ENCODE assay signal across 8 cellular contexts in genomic region chr10:5888843-5889623, GRCh38. TPM values are rescaled to one million over a fixed set of nuclear protein-coding genes. Genes with fewer than 3 reads are reported as not detected.
DNase-seq lines count a peak whose midpoint lies in the region; ATAC-seq, FAIRE-seq and TF ChIP-seq lines count a peak whose summit lies in the region.

No MANE protein-coding gene starts in this region.

- TF ChIP-seq RAD21 in HepG2 (CRISPR knock-in tag; IDR thresholded peaks at IDR 0.05) = no peak

- in situ Hi-C loops in HepG2 (cut with HindIII; ENCODE audit: extremely low pct_ligation_motif_present, low pct_unique_long_range_greater_than_20kb) = no loop called here

- peak overlapping the region; percentile 88 for H3K4me3 ChIP-seq in CD8-positive, alpha-beta T cell (ENCODE audit: low read depth, low read length)
- H3K4me3 ChIP-seq in HUES48 (ENCODE audit: low read depth, low read length) (peak overlapping the region; percentile 82), choroid plexus epithelial cell (ENCODE audit: low read depth, low read length) (peak overlapping the region; percentile 85), HepG2 (replicated peaks in 1 of 3; ENCODE audit: insufficient read depth in 1 of 3, low read depth in 2 of 3, low read length in 3 of 3) (peak overlapping the region; percentile 77 to 86 (median 79))

- no peaks in the 10 kb centered on the region for H3K9me3 ChIP-seq in CD8-positive, alpha-beta T cell (ENCODE audit: low read length)
- H3K9me3 ChIP-seq in HUES48 (ENCODE audit: control insufficient read depth, insufficient read depth, low read length) (no peaks in the 10 kb centered on the region), HepG2 (ENCODE audit: low read length) (no peaks in the 10 kb centered on the region)

- H3K27me3 Mint-ChIP-seq in CD8-positive, alpha-beta T cell (ENCODE audit: low read depth) = no peaks in the 10 kb centered on the region

- H3K4me1 ChIP-seq in CD8-positive, alpha-beta T cell (ENCODE audit: insufficient read depth, low read length) = peaks cover 19% of the 10 kb centered on the region
- peaks cover 10% of the 10 kb centered on the region for H3K4me1 ChIP-seq in HUES48 (ENCODE audit: control insufficient read depth, insufficient read depth, low read length)
- peaks cover 55% of the 10 kb centered on the region for H3K4me1 ChIP-seq in HepG2 (ENCODE audit: insufficient read depth, low read length)

- H3K4me1 Mint-ChIP-seq in CD8-positive, alpha-beta T cell (ENCODE audit: low read depth) = peaks cover 50% of the 10 kb centered on the region

- H3K27me3 ChIP-seq in CD8-positive, alpha-beta T cell (ENCODE audit: insufficient read depth, low read length) = no peaks in the 10 kb centered on the region
- H3K27me3 ChIP-seq in HUES48 (ENCODE audit: control insufficient read depth, insufficient read depth, low read length) = no peaks in the 10 kb centered on the region
- no peaks in the 10 kb centered on the region; a peak in 1 of 5 replicates for H3K27me3 ChIP-seq in HepG2 (ENCODE audit: control insufficient read depth in 1 of 2, insufficient read depth in 2 of 2, low read length in 2 of 2)

- peaks cover 55% of the 10 kb centered on the region for H3K79me2 ChIP-seq in HepG2 (ENCODE audit: insufficient read depth, low read length)

- no peak for FAIRE-seq in HepG2 (lab: Jason Lieb, UNC)

- TF ChIP-seq POLR2A in HepG2 (IDR thresholded peaks at IDR 0.05; ENCODE audit: insufficient read depth in 1 of 2, low read depth in 2 of 2, low read length in 2 of 2) = peak; percentile 46 to 67; a peak in 3 of 4 replicates

- peak; percentile 12 for ATAC-seq in CD8-positive, alpha-beta T cell
- ATAC-seq in HepG2 = peak; percentile 72

- POLR2A ChIA-PET in CD8-positive, alpha-beta T cell (lab: Charles Lee) = interaction anchor here (1.0 to 2.2 kb wide), 6 partner anchors 10 to 137 kb away, joined by 3 to 15 read pairs (median 4); partner anchors contain the start of genes GDI2 and IL15RA
- POLR2A ChIA-PET in HepG2 (lab: Yijun Ruan, JAX) = interaction anchor here (0.9 to 2.9 kb wide), 13 partner anchors 15 to 443 kb away, joined by 3 to 28 read pairs (median 5); partner anchors contain the start of genes GDI2 and TASOR2

- peak; percentile 2 to 64 (median 30) for DNase-seq in CD8-positive, alpha-beta T cell
- peak; percentile 64 for DNase-seq in GM20000 (ENCODE audit: low spot score)
- DNase-seq in choroid plexus epithelial cell (ENCODE audit: low read depth) = peak; percentile 23
- DNase-seq in HepG2 (ENCODE audit: low spot score) = peak; percentile 25
- DNase-seq in stimulated activated CD4-positive, alpha-beta T cell treated with anti-CD3 and anti-CD28 coated beads, TNF-alpha, amount 100 ng/mL, for 48 hours (ENCODE audit: low read depth in 3 of 3) = peak in 2 of 3 donors; percentile 6 to 39
- DNase-seq in DMS114 treated with DMSO at 0.1 percent for 48 hours (lab: John Stamatoyannopoulos, UW; ENCODE audit: unreplicated experiment) = no peak

- peak overlapping the region; percentile 78 for H3K9ac ChIP-seq in HUES48 (ENCODE audit: low read depth, low read length)
- peak overlapping the region; percentile 93 for H3K9ac ChIP-seq in HepG2 (ENCODE audit: insufficient read depth, low read depth, low read length)

- no peak overlapping the region for H2AFZ ChIP-seq in HepG2 (ENCODE audit: low read length)

- no peak for TF ChIP-seq EP300 in HepG2 (IDR thresholded peaks at IDR 0.05; ENCODE audit: low read depth in 2 of 2, low read length in 2 of 2)
- no peak for TF ChIP-seq EP300 in HepG2 (CRISPR knock-in tag; IDR thresholded peaks at IDR 0.05; ENCODE audit: borderline replicate concordance)

- peak overlapping the region; percentile 88 for H3K4me2 ChIP-seq in HepG2 (ENCODE audit: low read depth, low read length)

- H3K9me3 Mint-ChIP-seq in CD8-positive, alpha-beta T cell = no peaks in the 10 kb centered on the region

- H3K27ac ChIP-seq in CD8-positive, alpha-beta T cell (ENCODE audit: low read depth, low read length) = peak overlapping the region; percentile 47
- H3K27ac ChIP-seq in HUES48 (ENCODE audit: low read depth, low read length) = peak overlapping the region; percentile 61
- H3K27ac ChIP-seq in VCaP = peak overlapping the region; percentile 89
- peak overlapping the region; percentile 84 for H3K27ac ChIP-seq in HepG2 (ENCODE audit: extremely low read length, insufficient read depth, low read length)

- no TSS peak for BruUV-seq in HepG2 (replicated peaks; lab: Mats Ljungman, UMichigan)

- H3K36me3 ChIP-seq in CD8-positive, alpha-beta T cell (ENCODE audit: insufficient read depth, low read length) = peaks cover 3% of the 10 kb centered on the region
- H3K36me3 ChIP-seq in HUES48 (ENCODE audit: control insufficient read depth, insufficient read depth, low read length) (peaks cover 46% of the 10 kb centered on the region), HepG2 (replicated peaks in 1 of 2; ENCODE audit: control insufficient read depth in 1 of 2, insufficient read depth in 2 of 2, low read length in 2 of 2) (peaks cover 4 to 18% of the 10 kb centered on the region in 2 experiments; a peak in 4 of 5 replicates)

- WGBS in HepG2 (ENCODE audit: low lambda C conversion rate) = 0% methylated on average over 5 of the region's 80 CpGs

- intact Hi-C loops in CD8-positive, alpha-beta T cell (cut with DNase I, micrococcal nuclease) = loop anchor here (1.0 to 2.0 kb wide), 6 partner anchors 16 to 205 kb away; partner anchors contain the start of genes IL15RA (in 2 of the 2), TASOR2 (in 2 of the 2) and GDI2 (in 1 of the 2)
- intact Hi-C loops in HepG2 (cut with micrococcal nuclease; ENCODE audit: unreplicated experiment) = loop anchor here (5.0 kb wide), 2 partner anchors 77 to 207 kb away; partner anchors contain the start of genes GDI2 and TASOR2

- TF ChIP-seq CTCF in CD8-positive, alpha-beta T cell (IDR thresholded peaks at IDR 0.05) = no peak
- TF ChIP-seq CTCF in GM20000 (IDR thresholded peaks at IDR 0.05; ENCODE audit: extremely low read depth, missing control alignments) (no peak), VCaP (conservative IDR thresholded peaks at IDR 0.05) (0 out of 2 replicates have a peak, but pooled peaks have one; percentile 13), choroid plexus epithelial cell (conservative IDR thresholded peaks at IDR 0.05; ENCODE audit: low read depth, low read length) (no peak), HepG2 (CRISPR knock-in tag; IDR thresholded peaks at IDR 0.05) (peak; percentile 18)

- H4K20me1 ChIP-seq in HepG2 (ENCODE audit: insufficient read depth, low read length) = peaks cover 8% of the 10 kb centered on the region

- CTCF ChIA-PET in CD8-positive, alpha-beta T cell (lab: Charles Lee) = interaction anchor here (0.9 to 1.3 kb wide), 3 partner anchors 10 to 260 kb away, joined by 3 to 4 read pairs (median 3); no protein-coding TSS in a partner anchor
- CTCF ChIA-PET in HepG2 (lab: Yijun Ruan, JAX; ENCODE audit: low intra/inter-chr PET ratio, low total read pairs) = no interaction called here

- H3K27ac Mint-ChIP-seq in CD8-positive, alpha-beta T cell = peak overlapping the region; percentile 33

- peak overlapping the region; percentile 90 for H3K4me3 Mint-ChIP-seq in CD8-positive, alpha-beta T cell

- peaks cover 25% of the 10 kb centered on the region for H3K36me3 Mint-ChIP-seq in CD8-positive, alpha-beta T cell

RNA-seq across cellular contexts. Expression of gene ANKRD16, which starts 0.7 kb away (rescaled TPM):
- total RNA-seq in CD8-positive, alpha-beta T cell = 1 to 10 TPM; 1.7 to 2.1 TPM
- total RNA-seq in HepG2 (2016; rRNA removed; fragmentation: Illumina TruSeq; extraction: Trizol) = 5.4 and 8.0 TPM in 2 replicates
- 1.9 and 2.7 TPM in 2 replicates for total RNA-seq in HepG2 (2016; cell fraction: cytosol; rRNA removed; fragmentation: Illumina TruSeq; extraction: Trizol; ENCODE audit: low read depth)
- total RNA-seq in HepG2 (2016; cell fraction: insoluble cytoplasmic fraction; rRNA removed; fragmentation: Illumina TruSeq; extraction: Trizol) = 6.3 and 7.1 TPM in 2 replicates
- 3.9 and 4.7 TPM in 2 replicates for total RNA-seq in HepG2 (2016; cell fraction: membrane; rRNA removed; fragmentation: Illumina TruSeq; extraction: Trizol)
- 7.7 and 9.0 TPM in 2 replicates for total RNA-seq in HepG2 (2016; cell fraction: nucleus; rRNA removed; fragmentation: Illumina TruSeq; extraction: Trizol)
- 11.2 and 11.4 TPM in 2 replicates for polyA plus RNA-seq in HepG2 (2011; rRNA removed)
- polyA plus RNA-seq in HepG2 (2011; cell fraction: cytosol; rRNA removed) = 6.7 and 8.3 TPM in 2 replicates
- polyA plus RNA-seq in HepG2 (2011; cell fraction: nucleus; rRNA removed) = 16.0 and 18.1 TPM in 2 replicates
- polyA plus RNA-seq in HepG2 (2012) = 4.1 and 4.2 TPM in 2 replicates
- polyA plus RNA-seq in HepG2 (2016; cell fraction: cytosol; fragmentation: Illumina TruSeq; extraction: Trizol; ENCODE audit: low read depth) = 2.1 and 2.4 TPM in 2 replicates
- 6.3 and 7.9 TPM in 2 replicates for polyA plus RNA-seq in HepG2 (2016; cell fraction: insoluble cytoplasmic fraction; fragmentation: Illumina TruSeq; extraction: Trizol; ENCODE audit: low read depth)
- 3.7 and 4.2 TPM in 2 replicates for polyA plus RNA-seq in HepG2 (2016; cell fraction: membrane; fragmentation: Illumina TruSeq; extraction: Trizol; ENCODE audit: low read depth)
- polyA plus RNA-seq in HepG2 (2016; cell fraction: nucleus; fragmentation: Illumina TruSeq; extraction: Trizol; ENCODE audit: insufficient read depth, low read depth) = 11.7 and 12.7 TPM in 2 replicates
- polyA minus RNA-seq in HepG2 (2011; rRNA and poly(A)+ RNA removed; ENCODE audit: low replicate concordance) = 33.4 and 63.2 TPM in 2 replicates
- polyA minus RNA-seq in HepG2 (2011; cell fraction: cytosol; rRNA and poly(A)+ RNA removed) = 4.2 and 6.3 TPM in 2 replicates
- 25.5 and 26.4 TPM in 2 replicates for polyA minus RNA-seq in HepG2 (2011; cell fraction: nucleus; rRNA and poly(A)+ RNA removed)

RNA-seq across cellular contexts. Expression of gene FBH1, which starts 1.0 kb away (rescaled TPM):
- 10 to 100 TPM; 23.5 to 24.8 TPM for total RNA-seq in CD8-positive, alpha-beta T cell
- 53.3 and 60.3 TPM in 2 replicates for total RNA-seq in HepG2 (2016; rRNA removed; fragmentation: Illumina TruSeq; extraction: Trizol)
- total RNA-seq in HepG2 (2016; cell fraction: cytosol; rRNA removed; fragmentation: Illumina TruSeq; extraction: Trizol; ENCODE audit: low read depth) = 46.8 and 53.6 TPM in 2 replicates
- 47.5 and 61.3 TPM in 2 replicates for total RNA-seq in HepG2 (2016; cell fraction: insoluble cytoplasmic fraction; rRNA removed; fragmentation: Illumina TruSeq; extraction: Trizol)
- 86.2 and 93.4 TPM in 2 replicates for total RNA-seq in HepG2 (2016; cell fraction: membrane; rRNA removed; fragmentation: Illumina TruSeq; extraction: Trizol)
- 56.0 and 63.9 TPM in 2 replicates for total RNA-seq in HepG2 (2016; cell fraction: nucleus; rRNA removed; fragmentation: Illumina TruSeq; extraction: Trizol)
- polyA plus RNA-seq in HepG2 (2011; rRNA removed) = 48.8 and 51.3 TPM in 2 replicates
- polyA plus RNA-seq in HepG2 (2011; cell fraction: cytosol; rRNA removed) = 37.9 and 38.9 TPM in 2 replicates
- 102 and 103 TPM in 2 replicates for polyA plus RNA-seq in HepG2 (2011; cell fraction: nucleus; rRNA removed)
- 25.8 and 31.0 TPM in 2 replicates for polyA plus RNA-seq in HepG2 (2012)
- polyA plus RNA-seq in HepG2 (2016; cell fraction: cytosol; fragmentation: Illumina TruSeq; extraction: Trizol; ENCODE audit: low read depth) = 25.2 and 27.2 TPM in 2 replicates
- polyA plus RNA-seq in HepG2 (2016; cell fraction: insoluble cytoplasmic fraction; fragmentation: Illumina TruSeq; extraction: Trizol; ENCODE audit: low read depth) = 42.1 and 54.3 TPM in 2 replicates
- 51.3 and 57.7 TPM in 2 replicates for polyA plus RNA-seq in HepG2 (2016; cell fraction: membrane; fragmentation: Illumina TruSeq; extraction: Trizol; ENCODE audit: low read depth)
- polyA plus RNA-seq in HepG2 (2016; cell fraction: nucleus; fragmentation: Illumina TruSeq; extraction: Trizol; ENCODE audit: insufficient read depth, low read depth) = 100 and 105 TPM in 2 replicates
- polyA minus RNA-seq in HepG2 (2011; rRNA and poly(A)+ RNA removed; ENCODE audit: low replicate concordance) = 111 and 138 TPM in 2 replicates
- 31.6 and 35.3 TPM in 2 replicates for polyA minus RNA-seq in HepG2 (2011; cell fraction: cytosol; rRNA and poly(A)+ RNA removed)
- 71.1 and 80.8 TPM in 2 replicates for polyA minus RNA-seq in HepG2 (2011; cell fraction: nucleus; rRNA and poly(A)+ RNA removed)

Comparison
In these comparisons a context has a peak if more than half of its experiments do, and no peak if none do; other contexts are left out.
1. CTCF ChIP-seq: peak in VCaP (single experiment) and HepG2 (single experiment); none in CD8-positive, alpha-beta T cell (single experiment), GM20000 (single experiment) and choroid plexus epithelial cell (single experiment).
2. Peak in every context shown above with its lines, with median percentiles within 50 percentile points of each other: H3K27ac ChIP-seq and H3K4me3 ChIP-seq.